In the genomic region with DNA sequence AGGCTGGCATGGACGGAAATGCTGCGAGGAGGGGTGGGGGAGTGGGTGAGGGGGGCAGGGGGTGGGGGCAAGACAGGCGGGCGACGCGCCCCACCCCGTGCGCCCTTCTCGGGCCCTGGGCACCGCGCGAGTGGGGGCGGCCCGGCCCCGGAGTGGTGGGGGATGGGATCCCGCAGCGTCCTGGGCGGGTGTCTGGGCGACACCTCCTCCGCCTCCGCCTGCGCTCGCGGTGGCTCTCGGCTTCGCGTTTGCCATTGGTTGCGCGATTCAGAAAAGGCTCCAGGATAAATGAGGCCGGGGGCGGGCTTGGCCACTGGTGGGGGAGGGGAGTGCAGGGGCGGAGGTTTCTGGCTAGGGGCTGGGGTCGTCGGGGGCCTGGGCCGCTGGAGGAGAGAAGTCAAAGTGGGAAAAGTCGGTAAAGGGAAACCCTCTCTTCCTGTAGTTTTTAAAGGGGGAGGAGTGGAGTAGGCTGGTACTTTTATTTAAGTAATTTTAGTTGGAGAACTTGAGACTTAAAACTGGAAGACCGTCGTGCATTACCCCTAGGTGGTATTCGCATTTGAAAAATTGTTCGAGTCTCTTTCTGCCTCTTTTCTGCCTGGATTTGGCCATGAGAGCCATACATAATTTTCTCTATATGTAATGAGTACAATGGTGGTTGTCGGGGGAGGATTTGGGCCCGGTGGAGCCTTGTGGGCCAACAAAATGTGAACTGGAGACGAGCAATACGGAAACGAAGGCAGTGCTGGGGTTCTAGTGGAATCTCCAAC, we compare ENCODE assay signal across 9 cellular contexts. TPM values are rescaled to one million over a fixed set of nuclear protein-coding genes. Genes with fewer than 3 reads are reported as not detected.
DNase-seq lines count a peak whose midpoint lies in the region; ATAC-seq lines count a peak whose summit lies in the region.
"Had no signal": no experiment of that assay in that cellular context is flagged by ENCODE, and none has a peak within 500 bp of the region (broad histone marks: within the 10 kb centered on the region; RNA-seq: fewer than 3 reads in every experiment).

No MANE protein-coding gene starts in this region.

- ATAC-seq in HG03097 (IDR thresholded peaks at IDR 0.05; ENCODE audit: low FRiP score, unreplicated experiment): peak; percentile 45
- no peak for ATAC-seq in GM18520 (IDR thresholded peaks at IDR 0.05; ENCODE audit: unreplicated experiment)

- DNase-seq in stimulated activated CD4-positive, alpha-beta T cell treated with anti-CD3 and anti-CD28 coated beads, Interleukin-15, amount 100 ng/mL, for 24 hours: peak; percentile 57
- no peak for DNase-seq in stimulated activated CD4-positive, alpha-beta T cell treated with anti-CD3 and anti-CD28 coated beads, Interleukin-2, amount 100 ng/mL, for 48 hours
- DNase-seq in NCI-H460 (ENCODE audit: extremely low read depth, low read depth) (peak; percentile 86), iPS DF 6.9 (ENCODE audit: low read depth, low spot score) (peak; percentile 81)
- peak; percentile 40 to 53 for DNase-seq in activated T-cell treated with anti-CD3 and anti-CD28 coated beads, Interleukin-2, amount 50 U/mL, for 48 hours

- H3K36me3 ChIP-seq in iPS DF 6.9 (ENCODE audit: control insufficient read depth, insufficient read depth, low read length) (no peaks in the 10 kb centered on the region), thymus (ENCODE audit: control insufficient read depth, insufficient read depth) (no peaks in the 10 kb centered on the region)
- H3K36me3 ChIP-seq: pancreas had no signal

- H3K27me3 ChIP-seq in iPS DF 6.9 (ENCODE audit: control insufficient read depth, insufficient read depth, low read length) (no peaks in the 10 kb centered on the region), thymus (ENCODE audit: control insufficient read depth, insufficient read depth) (peaks cover 73% of the 10 kb centered on the region)

- H3K4me1 ChIP-seq in iPS DF 6.9 (ENCODE audit: control insufficient read depth, insufficient read depth, low read length) (no peaks in the 10 kb centered on the region), thymus (ENCODE audit: control insufficient read depth, insufficient read depth, low read length) (peaks cover 25% of the 10 kb centered on the region)

- H3K4me3 ChIP-seq in iPS DF 6.9 (ENCODE audit: low read length) (peak overlapping the region; percentile 97; the same call in 1 of the 2 replicates), thymus (ENCODE audit: low read length) (peak overlapping the region; percentile 60)

- no peak overlapping the region for H3K27ac ChIP-seq in iPS DF 6.9 (ENCODE audit: low read length)
- H3K27ac ChIP-seq in thymus (ENCODE audit: low read depth): peak overlapping the region; percentile 70
- H3K27ac ChIP-seq: pancreas had no signal

- no CpG with 5 or more reads among the region's 45 CpGs for WGBS in iPS DF 6.9 (ENCODE audit: insufficient coverage, insufficient read length)
- WGBS in thymus: 3% methylated on average over 45 of the region's 45 CpGs

- no peaks in the 10 kb centered on the region for H3K9me3 ChIP-seq in iPS DF 6.9 (ENCODE audit: control insufficient read depth, insufficient read depth, low read length)
- no peaks in the 10 kb centered on the region for H3K9me3 ChIP-seq in thymus (ENCODE audit: control insufficient read depth)
- H3K9me3 ChIP-seq: pancreas had no signal

RNA-seq across cellular contexts. Expression of a gene that starts 1.0 kb away (rescaled TPM):
- total RNA-seq in NCI-H460 (2014; rRNA removed; shearing (Covaris generic)): 78.9 and 85.4 TPM in 2 replicates
- 69.9 and 82.3 TPM in 2 replicates for polyA plus RNA-seq in NCI-H460 (2014; cell fraction: nucleus; rRNA removed)
- polyA plus RNA-seq in thymus: 3.4 TPM

Comparison
In these comparisons a context has a peak if more than half of its experiments do, and no peak if none do; other contexts are left out.
1. DNase-seq: peak in stimulated activated CD4-positive, alpha-beta T cell treated with anti-CD3 and anti-CD28 coated beads, Interleukin-15, amount 100 ng/mL, for 24 hours (single experiment), NCI-H460 (single experiment), activated T-cell treated with anti-CD3 and anti-CD28 coated beads, Interleukin-2, amount 50 U/mL, for 48 hours (2 of 2) and iPS DF 6.9 (single experiment); none in stimulated activated CD4-positive, alpha-beta T cell treated with anti-CD3 and anti-CD28 coated beads, Interleukin-2, amount 100 ng/mL, for 48 hours (0 of 2).